ENCODE assay signal across 8 cellular contexts in the genomic region with DNA sequence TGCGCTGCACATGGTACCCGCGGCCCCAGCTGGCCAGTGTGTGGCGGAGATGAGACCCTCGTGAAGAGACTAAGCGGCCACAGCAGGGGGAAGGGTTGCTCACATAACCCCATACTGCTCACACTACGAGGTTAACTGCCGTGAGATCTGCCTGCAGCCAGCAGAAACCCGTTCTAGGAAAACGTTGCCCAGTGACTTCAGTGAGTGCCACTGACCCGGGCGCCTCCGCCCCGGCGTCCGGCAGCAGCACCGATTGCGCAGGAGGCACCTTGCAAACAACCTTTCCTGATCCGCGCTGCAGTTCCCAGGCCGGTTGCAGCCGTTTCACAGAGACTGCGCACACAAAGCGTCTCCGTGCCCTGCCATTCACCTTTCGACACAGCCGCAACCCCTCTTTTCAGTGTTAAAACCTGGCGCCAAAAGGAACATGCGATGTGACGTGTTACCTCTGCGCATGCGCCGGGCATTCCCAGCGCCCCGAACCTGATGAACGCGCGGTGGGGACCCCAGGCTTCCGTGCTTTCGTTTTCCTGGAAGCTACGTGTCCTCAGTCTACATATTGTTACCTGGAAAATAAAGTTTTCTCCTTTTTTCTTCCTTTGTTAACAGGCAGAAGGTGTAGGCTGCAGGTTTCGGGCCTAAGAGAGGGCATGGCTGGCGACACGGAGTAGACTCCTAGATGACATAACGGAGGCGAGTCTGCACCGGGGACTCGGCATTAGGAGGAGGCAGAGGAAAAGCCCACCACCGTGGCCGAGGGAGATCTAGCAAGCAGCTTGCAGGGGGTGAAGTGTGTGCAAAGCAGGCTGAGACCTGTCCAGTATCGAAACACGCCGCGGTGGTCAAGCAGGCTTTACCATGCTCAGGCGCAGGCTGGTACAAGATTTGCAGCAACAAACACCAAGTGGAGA. TPM values are rescaled to one million over a fixed set of nuclear protein-coding genes. Genes with fewer than 3 reads are reported as not detected.
A peak's percentile ranks its signal among the peaks of the same experiment; 100 is the strongest.
DNase-seq lines count a peak whose midpoint lies in the region; ATAC-seq and TF ChIP-seq lines count a peak whose summit lies in the region.

No MANE protein-coding gene starts in this region.

- peak overlapping the region; percentile 18; the same call in 1 of the 2 replicates for H3K9ac ChIP-seq in SK-N-SH

- H3K9me2 ChIP-seq in SK-N-SH, result no peaks in the 10 kb centered on the region

- H3K27me3 Mint-ChIP-seq in progenitor cell of endocrine pancreas, result no peaks in the 10 kb centered on the region

- H3K36me3 ChIP-seq in SK-N-SH (replicated peaks in 1 of 2; ENCODE audit: control insufficient read depth in 1 of 2, insufficient read depth in 2 of 2, low read length in 1 of 2), result peaks cover 10 to 25% of the 10 kb centered on the region in 2 experiments
- peaks cover 0 to 10% (median 0%) of the 10 kb centered on the region in 9 donors for H3K36me3 ChIP-seq in heart left ventricle

- peak overlapping the region; percentile 39 for H3K4me3 ChIP-seq in SK-N-SH (ENCODE audit: low read depth in 2 of 2, low read length in 1 of 2)
- peak overlapping the region; percentile 15 to 68 (median 55) for H3K4me3 ChIP-seq in heart left ventricle

- H3K4me2 ChIP-seq in SK-N-SH, result peak overlapping the region; percentile 78

- H3K9me3 ChIP-seq in SK-N-SH (no peaks in the 10 kb centered on the region), heart left ventricle (no peaks in the 10 kb centered on the region)

- H3K4me3 Mint-ChIP-seq in progenitor cell of endocrine pancreas (ENCODE audit: low read depth), result peak overlapping the region; percentile 80

- DNase-seq in DMS153 treated with DMSO at 0.1 percent for 48 hours (lab: John Stamatoyannopoulos, UW; ENCODE audit: unreplicated experiment) (peak; percentile 80), Kasumi-1 (lab: John Stamatoyannopoulos, UW) (peak; percentile 83 to 85), SK-N-SH (peak; percentile 74), heart left ventricle (peak; percentile 58 to 73 (median 61)), progenitor cell of endocrine pancreas (ENCODE audit: low spot score, unreplicated experiment) (peak; percentile 59), ureter (ENCODE audit: low spot score) (peak; percentile 79)
- DNase-seq in activated naive CD4-positive, alpha-beta T cell treated with anti-CD3 and anti-CD28 coated beads, Interleukin-2, amount 50 U/mL, for 72 hours (ENCODE audit: low spot score in 2 of 2), result peak; percentile 70 to 86

- intact Hi-C loops in heart left ventricle (cut with DNase I), result loop anchor here in 4 of 10 donors (5.0 to 10.0 kb wide), 3 partner anchors 36 to 307 kb away; no protein-coding TSS in a partner anchor

- H3K27ac ChIP-seq in SK-N-SH (ENCODE audit: low read depth in 2 of 2, low read length in 1 of 2), result peak overlapping the region in 1 of 2 experiments; percentile 60; a peak in 3 of 4 replicates
- peak overlapping the region in 11 of 12 donors; percentile 50 to 88 (median 68) for H3K27ac ChIP-seq in heart left ventricle

- no peaks in the 10 kb centered on the region for H3K9me3 Mint-ChIP-seq in activated naive CD4-positive, alpha-beta T cell treated with anti-CD3 and anti-CD28 coated beads, Interleukin-2, amount 50 U/mL, for 72 hours
- no peaks in the 10 kb centered on the region for H3K9me3 Mint-ChIP-seq in progenitor cell of endocrine pancreas (ENCODE audit: low read depth)

- CTCF ChIA-PET in SK-N-SH (lab: Yijun Ruan, JAX), result interaction anchor here (2.0 to 2.7 kb wide), 2 partner anchors 9 to 90 kb away, joined by 7 to 12 read pairs; partner anchors contain the start of gene VPS26C

- H3K4me1 ChIP-seq in SK-N-SH (ENCODE audit: control insufficient read depth in 1 of 2, insufficient read depth in 2 of 2, low read depth in 1 of 2, low read length in 1 of 2) (peaks cover 0 to 17% of the 10 kb centered on the region in 2 experiments; a peak in 2 of 4 replicates), heart left ventricle (peaks cover 4 to 43% (median 17%) of the 10 kb centered on the region in 12 donors)

- no peak for TF ChIP-seq EP300 in SK-N-SH (IDR thresholded peaks at IDR 0.05; ENCODE audit: borderline replicate concordance in 1 of 2, low read depth in 1 of 2, low read length in 1 of 2)

- POLR2A ChIA-PET in SK-N-SH (lab: Yijun Ruan, JAX), result interaction anchor here (1.7 kb wide), 1 partner anchor 9 kb away, joined by 6 read pairs; the partner anchor contains the start of gene VPS26C

- peaks cover 14% of the 10 kb centered on the region for H3K4me1 Mint-ChIP-seq in progenitor cell of endocrine pancreas (ENCODE audit: low read depth)

- H3K27ac Mint-ChIP-seq in activated naive CD4-positive, alpha-beta T cell treated with anti-CD3 and anti-CD28 coated beads, Interleukin-2, amount 50 U/mL, for 72 hours, result peak overlapping the region; percentile 91 to 95
- H3K27ac Mint-ChIP-seq in progenitor cell of endocrine pancreas, result peak overlapping the region; percentile 99

- H4K20me1 ChIP-seq in SK-N-SH (ENCODE audit: insufficient read depth), result peaks cover 46% of the 10 kb centered on the region

- no peak overlapping the region for H2AFZ ChIP-seq in SK-N-SH (ENCODE audit: low read depth)

- peaks cover 96% of the 10 kb centered on the region for H3K79me2 ChIP-seq in SK-N-SH (ENCODE audit: insufficient read depth)

- WGBS in SK-N-SH (ENCODE audit: low lambda C conversion rate), result 52% methylated on average over 41 of the region's 55 CpGs
- WGBS in heart left ventricle, 4 donors, result 5 to 22% (median 10%) methylated on average over 41 to 55 of the region's 55 CpGs

- ATAC-seq in GM21717 (IDR thresholded peaks at IDR 0.05; ENCODE audit: unreplicated experiment) (peak; percentile 65), heart left ventricle (peak; percentile 53 to 71 (median 62))
- peak; percentile 81 to 92 for ATAC-seq in activated naive CD4-positive, alpha-beta T cell treated with anti-CD3 and anti-CD28 coated beads, Interleukin-2, amount 50 U/mL, for 72 hours

- no peak for TF ChIP-seq RAD21 in SK-N-SH (IDR thresholded peaks at IDR 0.05; ENCODE audit: low read length)

- TF ChIP-seq CTCF in SK-N-SH (IDR thresholded peaks at IDR 0.05) (no peak), heart left ventricle (IDR thresholded peaks at IDR 0.05) (no peak), progenitor cell of endocrine pancreas (IDR thresholded peaks at IDR 0.05; ENCODE audit: unreplicated experiment) (no peak)

- no peak for TF ChIP-seq POLR2A in heart left ventricle (IDR thresholded peaks at IDR 0.05)

- H3K36me3 Mint-ChIP-seq in activated naive CD4-positive, alpha-beta T cell treated with anti-CD3 and anti-CD28 coated beads, Interleukin-2, amount 50 U/mL, for 72 hours, result peaks cover 8 to 12% of the 10 kb centered on the region in 2 donors
- no peaks in the 10 kb centered on the region for H3K36me3 Mint-ChIP-seq in progenitor cell of endocrine pancreas (ENCODE audit: insufficient read depth)

- H3K27me3 ChIP-seq in SK-N-SH (ENCODE audit: insufficient read depth), result no peaks in the 10 kb centered on the region
- no peaks in the 10 kb centered on the region for H3K27me3 ChIP-seq in heart left ventricle

- H3F3A ChIP-seq in SK-N-SH (replicated peaks; ENCODE audit: insufficient read depth), result peaks cover 8% of the 10 kb centered on the region

TF ChIP-seq in SK-N-SH, 30 proteins besides CTCF, POLR2A, EP300 and RAD21:
- TF ChIP-seq NRF1 (IDR thresholded peaks at IDR 0.05; ENCODE audit: low read depth, low read length), result peak; percentile 71
- TF ChIP-seq, protein P1, sequence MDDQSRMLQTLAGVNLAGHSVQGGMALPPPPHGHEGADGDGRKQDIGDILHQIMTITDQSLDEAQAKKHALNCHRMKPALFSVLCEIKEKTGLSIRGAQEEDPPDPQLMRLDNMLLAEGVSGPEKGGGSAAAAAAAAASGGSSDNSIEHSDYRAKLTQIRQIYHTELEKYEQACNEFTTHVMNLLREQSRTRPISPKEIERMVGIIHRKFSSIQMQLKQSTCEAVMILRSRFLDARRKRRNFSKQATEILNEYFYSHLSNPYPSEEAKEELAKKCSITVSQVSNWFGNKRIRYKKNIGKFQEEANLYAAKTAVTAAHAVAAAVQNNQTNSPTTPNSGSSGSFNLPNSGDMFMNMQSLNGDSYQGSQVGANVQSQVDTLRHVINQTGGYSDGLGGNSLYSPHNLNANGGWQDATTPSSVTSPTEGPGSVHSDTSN (IDR thresholded peaks at IDR 0.05), result no peak
- TF ChIP-seq MAX (IDR thresholded peaks at IDR 0.05; ENCODE audit: low read depth), result 0 out of 2 replicates have a peak, but pooled peaks have one; percentile 14
- no peak for TF ChIP-seq TEAD4 (IDR thresholded peaks at IDR 0.05; ENCODE audit: borderline replicate concordance, insufficient read depth)

RNA-seq across cellular contexts. Expression of gene VPS26C, which starts 8.9 kb away (rescaled TPM):
- 34.8 and 42.2 TPM in 2 replicates for polyA plus RNA-seq in SK-N-SH (2012; rRNA removed)
- polyA plus RNA-seq in SK-N-SH (2012; cell fraction: cytosol; rRNA removed), result 31.4 and 37.4 TPM in 2 replicates
- 32.8 and 44.7 TPM in 2 replicates for polyA plus RNA-seq in SK-N-SH (2012; cell fraction: nucleus; rRNA removed)
- total RNA-seq in activated naive CD4-positive, alpha-beta T cell treated with anti-CD3 and anti-CD28 coated beads, Interleukin-2, amount 50 U/mL, for 72 hours, result 10 to 100 TPM; 68.9 to 69.0 TPM
- 10 to 100 TPM; 42.1 to 88.6 (median 53.5) TPM for total RNA-seq in heart left ventricle
- 10 to 100 TPM; 18.1 to 56.7 TPM for polyA plus RNA-seq in heart left ventricle
- total RNA-seq in progenitor cell of endocrine pancreas, result 38.7 and 42.3 TPM in 2 replicates
- 53.6 TPM for total RNA-seq in ureter
